ENCODE assay signal across 1 cellular context in the genomic region with DNA sequence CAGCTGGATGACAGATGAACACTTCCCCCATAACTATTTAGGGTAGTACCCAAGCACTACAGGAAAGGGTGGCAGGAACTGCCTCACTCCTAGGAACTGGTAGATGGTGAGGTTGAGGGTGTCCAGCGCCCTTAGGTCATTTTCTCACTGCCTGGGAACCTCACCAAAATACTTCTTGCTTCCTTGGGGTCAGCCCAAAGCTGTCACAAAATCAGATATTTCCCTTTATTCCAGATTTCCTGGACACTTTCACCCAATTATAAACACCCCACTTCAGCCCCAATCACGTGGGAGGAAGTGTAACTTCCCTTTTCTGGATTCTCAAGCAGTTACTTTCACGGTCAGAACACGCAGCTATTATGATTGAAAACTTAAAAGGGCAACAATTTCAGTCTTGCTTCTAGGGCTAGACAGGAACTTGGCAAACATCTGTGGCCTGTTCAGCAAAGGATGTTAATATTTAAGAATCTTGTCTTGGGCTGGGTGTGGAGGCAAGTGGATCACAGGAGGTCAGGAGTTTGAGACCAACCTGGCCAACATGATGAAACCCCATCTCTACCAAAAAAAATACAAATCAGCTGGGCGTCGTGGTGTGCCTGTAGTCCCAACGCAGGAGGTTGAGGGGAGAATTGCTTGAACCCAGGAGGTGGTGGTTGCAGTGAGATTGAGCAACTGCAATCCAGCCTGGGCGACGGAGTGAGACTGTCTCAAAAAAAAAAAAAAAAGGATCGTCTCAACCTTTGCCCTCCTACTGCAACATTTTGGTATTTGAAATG.
A peak's percentile ranks its signal among the peaks of the same experiment; 100 is the strongest.
TF ChIP-seq lines count a peak whose summit lies in the region.

No MANE protein-coding gene starts in this region.

TF ChIP-seq in K562, 482 proteins besides CTCF, POLR2A, EP300 and RAD21 (continued from another document and continues in another):
- TF ChIP-seq, protein P1, sequence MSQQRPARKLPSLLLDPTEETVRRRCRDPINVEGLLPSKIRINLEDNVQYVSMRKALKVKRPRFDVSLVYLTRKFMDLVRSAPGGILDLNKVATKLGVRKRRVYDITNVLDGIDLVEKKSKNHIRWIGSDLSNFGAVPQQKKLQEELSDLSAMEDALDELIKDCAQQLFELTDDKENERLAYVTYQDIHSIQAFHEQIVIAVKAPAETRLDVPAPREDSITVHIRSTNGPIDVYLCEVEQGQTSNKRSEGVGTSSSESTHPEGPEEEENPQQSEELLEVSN (IDR thresholded peaks at IDR 0.05; ENCODE audit: borderline replicate concordance in 1 of 2, extremely low read depth in 1 of 2, insufficient read depth in 1 of 2, insufficient read length in 1 of 2, low read depth in 1 of 2, low read length in 1 of 2, poor library complexity in 1 of 2, severe bottlenecking in 1 of 2): no peak
- TF ChIP-seq BHLHE40 (IDR thresholded peaks at IDR 0.05; ENCODE audit: low read length): peak; percentile 61; the same call in 1 of the 2 replicates
- peak; percentile 86; the same call in 1 of the 2 replicates for TF ChIP-seq GABPB2 (CRISPR knock-in tag; conservative IDR thresholded peaks at IDR 0.05)
- TF ChIP-seq, protein P2, sequence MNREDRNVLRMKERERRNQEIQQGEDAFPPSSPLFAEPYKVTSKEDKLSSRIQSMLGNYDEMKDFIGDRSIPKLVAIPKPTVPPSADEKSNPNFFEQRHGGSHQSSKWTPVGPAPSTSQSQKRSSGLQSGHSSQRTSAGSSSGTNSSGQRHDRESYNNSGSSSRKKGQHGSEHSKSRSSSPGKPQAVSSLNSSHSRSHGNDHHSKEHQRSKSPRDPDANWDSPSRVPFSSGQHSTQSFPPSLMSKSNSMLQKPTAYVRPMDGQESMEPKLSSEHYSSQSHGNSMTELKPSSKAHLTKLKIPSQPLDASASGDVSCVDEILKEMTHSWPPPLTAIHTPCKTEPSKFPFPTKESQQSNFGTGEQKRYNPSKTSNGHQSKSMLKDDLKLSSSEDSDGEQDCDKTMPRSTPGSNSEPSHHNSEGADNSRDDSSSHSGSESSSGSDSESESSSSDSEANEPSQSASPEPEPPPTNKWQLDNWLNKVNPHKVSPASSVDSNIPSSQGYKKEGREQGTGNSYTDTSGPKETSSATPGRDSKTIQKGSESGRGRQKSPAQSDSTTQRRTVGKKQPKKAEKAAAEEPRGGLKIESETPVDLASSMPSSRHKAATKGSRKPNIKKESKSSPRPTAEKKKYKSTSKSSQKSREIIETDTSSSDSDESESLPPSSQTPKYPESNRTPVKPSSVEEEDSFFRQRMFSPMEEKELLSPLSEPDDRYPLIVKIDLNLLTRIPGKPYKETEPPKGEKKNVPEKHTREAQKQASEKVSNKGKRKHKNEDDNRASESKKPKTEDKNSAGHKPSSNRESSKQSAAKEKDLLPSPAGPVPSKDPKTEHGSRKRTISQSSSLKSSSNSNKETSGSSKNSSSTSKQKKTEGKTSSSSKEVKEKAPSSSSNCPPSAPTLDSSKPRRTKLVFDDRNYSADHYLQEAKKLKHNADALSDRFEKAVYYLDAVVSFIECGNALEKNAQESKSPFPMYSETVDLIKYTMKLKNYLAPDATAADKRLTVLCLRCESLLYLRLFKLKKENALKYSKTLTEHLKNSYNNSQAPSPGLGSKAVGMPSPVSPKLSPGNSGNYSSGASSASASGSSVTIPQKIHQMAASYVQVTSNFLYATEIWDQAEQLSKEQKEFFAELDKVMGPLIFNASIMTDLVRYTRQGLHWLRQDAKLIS (CRISPR knock-in tag; IDR thresholded peaks at IDR 0.05): peak; percentile 97
- TF ChIP-seq, protein P3, sequence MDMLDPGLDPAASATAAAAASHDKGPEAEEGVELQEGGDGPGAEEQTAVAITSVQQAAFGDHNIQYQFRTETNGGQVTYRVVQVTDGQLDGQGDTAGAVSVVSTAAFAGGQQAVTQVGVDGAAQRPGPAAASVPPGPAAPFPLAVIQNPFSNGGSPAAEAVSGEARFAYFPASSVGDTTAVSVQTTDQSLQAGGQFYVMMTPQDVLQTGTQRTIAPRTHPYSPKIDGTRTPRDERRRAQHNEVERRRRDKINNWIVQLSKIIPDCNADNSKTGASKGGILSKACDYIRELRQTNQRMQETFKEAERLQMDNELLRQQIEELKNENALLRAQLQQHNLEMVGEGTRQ (CRISPR knock-in tag; IDR thresholded peaks at IDR 0.05): peak; percentile 74
- no peak for TF ChIP-seq ZNF134 (CRISPR knock-in tag; conservative IDR thresholded peaks at IDR 0.05)
- TF ChIP-seq MAFK (IDR thresholded peaks at IDR 0.05; ENCODE audit: low read length): no peak; the same call in 1 of the 2 replicates
- peak; percentile 100 for TF ChIP-seq POLR2AphosphoS2 (IDR thresholded peaks at IDR 0.05; ENCODE audit: low read length)
- TF ChIP-seq, protein P4, sequence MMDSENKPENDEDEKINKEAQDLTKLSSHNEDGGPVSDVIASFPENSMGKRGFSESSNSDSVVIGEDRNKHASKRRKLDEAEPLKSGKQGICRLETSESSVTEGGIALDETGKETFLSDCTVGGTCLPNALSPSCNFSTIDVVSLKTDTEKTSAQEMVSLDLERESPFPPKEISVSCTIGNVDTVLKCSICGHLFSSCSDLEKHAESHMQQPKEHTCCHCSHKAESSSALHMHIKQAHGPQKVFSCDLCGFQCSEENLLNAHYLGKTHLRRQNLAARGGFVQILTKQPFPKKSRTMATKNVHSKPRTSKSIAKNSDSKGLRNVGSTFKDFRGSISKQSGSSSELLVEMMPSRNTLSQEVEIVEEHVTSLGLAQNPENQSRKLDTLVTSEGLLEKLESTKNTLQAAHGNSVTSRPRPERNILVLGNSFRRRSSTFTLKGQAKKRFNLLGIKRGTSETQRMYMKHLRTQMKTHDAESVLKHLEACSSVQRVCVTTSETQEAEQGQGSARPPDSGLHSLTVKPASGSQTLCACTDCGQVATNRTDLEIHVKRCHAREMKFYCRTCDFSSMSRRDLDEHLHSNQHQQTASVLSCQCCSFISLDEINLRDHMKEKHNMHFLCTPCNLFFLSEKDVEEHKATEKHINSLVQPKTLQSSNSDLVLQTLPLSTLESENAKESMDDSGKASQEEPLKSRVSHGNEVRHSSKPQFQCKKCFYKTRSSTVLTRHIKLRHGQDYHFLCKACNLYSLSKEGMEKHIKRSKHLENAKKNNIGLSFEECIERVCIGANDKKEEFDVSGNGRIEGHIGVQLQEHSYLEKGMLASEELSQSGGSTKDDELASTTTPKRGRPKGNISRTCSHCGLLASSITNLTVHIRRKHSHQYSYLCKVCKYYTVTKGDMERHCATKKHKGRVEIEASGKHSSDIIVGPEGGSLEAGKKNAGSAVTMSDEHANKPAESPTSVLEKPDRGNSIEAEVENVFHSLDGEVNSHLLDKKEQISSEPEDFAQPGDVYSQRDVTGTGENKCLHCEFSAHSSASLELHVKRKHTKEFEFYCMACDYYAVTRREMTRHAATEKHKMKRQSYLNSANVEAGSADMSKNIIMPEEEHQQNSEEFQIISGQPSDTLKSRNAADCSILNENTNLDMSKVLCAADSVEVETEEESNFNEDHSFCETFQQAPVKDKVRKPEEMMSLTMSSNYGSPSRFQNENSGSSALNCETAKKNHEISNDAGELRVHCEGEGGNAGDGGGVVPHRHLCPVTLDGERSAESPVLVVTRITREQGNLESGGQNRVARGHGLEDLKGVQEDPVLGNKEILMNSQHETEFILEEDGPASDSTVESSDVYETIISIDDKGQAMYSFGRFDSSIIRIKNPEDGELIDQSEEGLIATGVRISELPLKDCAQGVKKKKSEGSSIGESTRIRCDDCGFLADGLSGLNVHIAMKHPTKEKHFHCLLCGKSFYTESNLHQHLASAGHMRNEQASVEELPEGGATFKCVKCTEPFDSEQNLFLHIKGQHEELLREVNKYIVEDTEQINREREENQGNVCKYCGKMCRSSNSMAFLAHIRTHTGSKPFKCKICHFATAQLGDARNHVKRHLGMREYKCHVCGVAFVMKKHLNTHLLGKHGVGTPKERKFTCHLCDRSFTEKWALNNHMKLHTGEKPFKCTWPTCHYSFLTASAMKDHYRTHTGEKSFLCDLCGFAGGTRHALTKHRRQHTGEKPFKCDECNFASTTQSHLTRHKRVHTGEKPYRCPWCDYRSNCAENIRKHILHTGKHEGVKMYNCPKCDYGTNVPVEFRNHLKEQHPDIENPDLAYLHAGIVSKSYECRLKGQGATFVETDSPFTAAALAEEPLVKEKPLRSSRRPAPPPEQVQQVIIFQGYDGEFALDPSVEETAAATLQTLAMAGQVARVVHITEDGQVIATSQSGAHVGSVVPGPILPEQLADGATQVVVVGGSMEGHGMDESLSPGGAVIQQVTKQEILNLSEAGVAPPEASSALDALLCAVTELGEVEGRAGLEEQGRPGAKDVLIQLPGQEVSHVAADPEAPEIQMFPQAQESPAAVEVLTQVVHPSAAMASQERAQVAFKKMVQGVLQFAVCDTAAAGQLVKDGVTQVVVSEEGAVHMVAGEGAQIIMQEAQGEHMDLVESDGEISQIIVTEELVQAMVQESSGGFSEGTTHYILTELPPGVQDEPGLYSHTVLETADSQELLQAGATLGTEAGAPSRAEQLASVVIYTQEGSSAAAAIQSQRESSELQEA (IDR thresholded peaks at IDR 0.05; ENCODE audit: low read depth): no peak
- no peak; the same call in 1 of the 2 replicates for TF ChIP-seq MECOM (CRISPR knock-in tag; IDR thresholded peaks at IDR 0.05)
- peak; percentile 39; the same call in 1 of the 2 replicates for TF ChIP-seq LEF1 (IDR thresholded peaks at IDR 0.05)
- TF ChIP-seq ZFX (CRISPR knock-in tag; IDR thresholded peaks at IDR 0.05): no peak
- no peak for TF ChIP-seq RBBP5 (IDR thresholded peaks at IDR 0.05; ENCODE audit: borderline replicate concordance, insufficient read depth, low read length, poor library complexity, severe bottlenecking)
- TF ChIP-seq, protein P5, sequence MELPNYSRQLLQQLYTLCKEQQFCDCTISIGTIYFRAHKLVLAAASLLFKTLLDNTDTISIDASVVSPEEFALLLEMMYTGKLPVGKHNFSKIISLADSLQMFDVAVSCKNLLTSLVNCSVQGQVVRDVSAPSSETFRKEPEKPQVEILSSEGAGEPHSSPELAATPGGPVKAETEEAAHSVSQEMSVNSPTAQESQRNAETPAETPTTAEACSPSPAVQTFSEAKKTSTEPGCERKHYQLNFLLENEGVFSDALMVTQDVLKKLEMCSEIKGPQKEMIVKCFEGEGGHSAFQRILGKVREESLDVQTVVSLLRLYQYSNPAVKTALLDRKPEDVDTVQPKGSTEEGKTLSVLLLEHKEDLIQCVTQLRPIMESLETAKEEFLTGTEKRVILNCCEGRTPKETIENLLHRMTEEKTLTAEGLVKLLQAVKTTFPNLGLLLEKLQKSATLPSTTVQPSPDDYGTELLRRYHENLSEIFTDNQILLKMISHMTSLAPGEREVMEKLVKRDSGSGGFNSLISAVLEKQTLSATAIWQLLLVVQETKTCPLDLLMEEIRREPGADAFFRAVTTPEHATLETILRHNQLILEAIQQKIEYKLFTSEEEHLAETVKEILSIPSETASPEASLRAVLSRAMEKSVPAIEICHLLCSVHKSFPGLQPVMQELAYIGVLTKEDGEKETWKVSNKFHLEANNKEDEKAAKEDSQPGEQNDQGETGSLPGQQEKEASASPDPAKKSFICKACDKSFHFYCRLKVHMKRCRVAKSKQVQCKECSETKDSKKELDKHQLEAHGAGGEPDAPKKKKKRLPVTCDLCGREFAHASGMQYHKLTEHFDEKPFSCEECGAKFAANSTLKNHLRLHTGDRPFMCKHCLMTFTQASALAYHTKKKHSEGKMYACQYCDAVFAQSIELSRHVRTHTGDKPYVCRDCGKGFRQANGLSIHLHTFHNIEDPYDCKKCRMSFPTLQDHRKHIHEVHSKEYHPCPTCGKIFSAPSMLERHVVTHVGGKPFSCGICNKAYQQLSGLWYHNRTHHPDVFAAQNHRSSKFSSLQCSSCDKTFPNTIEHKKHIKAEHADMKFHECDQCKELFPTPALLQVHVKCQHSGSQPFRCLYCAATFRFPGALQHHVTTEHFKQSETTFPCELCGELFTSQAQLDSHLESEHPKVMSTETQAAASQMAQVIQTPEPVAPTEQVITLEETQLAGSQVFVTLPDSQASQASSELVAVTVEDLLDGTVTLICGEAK (IDR thresholded peaks at IDR 0.05): no peak
- TF ChIP-seq, protein P5 (CRISPR knock-in tag; IDR thresholded peaks at IDR 0.05): no peak
- no peak for TF ChIP-seq SNRNP70 (optimal IDR thresholded peaks at IDR 0.05; ENCODE audit: low read depth, low read length)
- no peak for TF ChIP-seq ZSCAN29 (IDR thresholded peaks at IDR 0.05)
- TF ChIP-seq, protein P6, sequence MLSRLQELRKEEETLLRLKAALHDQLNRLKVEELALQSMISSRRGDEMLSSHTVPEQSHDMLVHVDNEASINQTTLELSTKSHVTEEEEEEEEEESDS (CRISPR knock-in tag; IDR thresholded peaks at IDR 0.05): no peak
- no peak for TF ChIP-seq GABPA (tag; conservative IDR thresholded peaks at IDR 0.05; ENCODE audit: low read depth)
- TF ChIP-seq ZFP1 (CRISPR knock-in tag; IDR thresholded peaks at IDR 0.05): peak; percentile 63; the same call in 1 of the 2 replicates
- peak; percentile 65 for TF ChIP-seq ZNF717 (CRISPR knock-in tag; IDR thresholded peaks at IDR 0.05)
- TF ChIP-seq, protein P7, sequence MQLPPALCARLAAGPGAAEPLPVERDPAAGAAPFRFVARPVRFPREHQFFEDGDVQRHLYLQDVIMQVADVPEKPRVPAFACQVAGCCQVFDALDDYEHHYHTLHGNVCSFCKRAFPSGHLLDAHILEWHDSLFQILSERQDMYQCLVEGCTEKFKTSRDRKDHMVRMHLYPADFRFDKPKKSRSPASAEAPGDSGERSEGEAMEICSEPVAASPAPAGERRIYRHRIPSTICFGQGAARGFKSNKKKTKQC (CRISPR knock-in tag; IDR thresholded peaks at IDR 0.05): no peak
- TF ChIP-seq DNMT1 (IDR thresholded peaks at IDR 0.05): no peak
- TF ChIP-seq, protein P8, sequence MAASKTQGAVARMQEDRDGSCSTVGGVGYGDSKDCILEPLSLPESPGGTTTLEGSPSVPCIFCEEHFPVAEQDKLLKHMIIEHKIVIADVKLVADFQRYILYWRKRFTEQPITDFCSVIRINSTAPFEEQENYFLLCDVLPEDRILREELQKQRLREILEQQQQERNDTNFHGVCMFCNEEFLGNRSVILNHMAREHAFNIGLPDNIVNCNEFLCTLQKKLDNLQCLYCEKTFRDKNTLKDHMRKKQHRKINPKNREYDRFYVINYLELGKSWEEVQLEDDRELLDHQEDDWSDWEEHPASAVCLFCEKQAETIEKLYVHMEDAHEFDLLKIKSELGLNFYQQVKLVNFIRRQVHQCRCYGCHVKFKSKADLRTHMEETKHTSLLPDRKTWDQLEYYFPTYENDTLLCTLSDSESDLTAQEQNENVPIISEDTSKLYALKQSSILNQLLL (CRISPR knock-in tag; IDR thresholded peaks at IDR 0.05; ENCODE audit: borderline replicate concordance): no peak
